In genomic region chr12:45296046-45296586, GRCh38 we compare ENCODE assay signal across 1 cellular context.
A peak's percentile ranks its signal among the peaks of the same experiment; 100 is the strongest.
TF ChIP-seq lines count a peak whose summit lies in the region.

No MANE protein-coding gene starts in this region.

TF ChIP-seq in HEK293, 187 proteins besides CTCF, POLR2A, EP300 and RAD21 (continued from another document):
- TF ChIP-seq ZBTB17 (tag by site-specific recombination; IDR thresholded peaks at IDR 0.05) (0 out of 2 replicates have a peak, but pooled peaks have one; percentile 21), ZNF529 (tag by site-specific recombination; IDR thresholded peaks at IDR 0.05; ENCODE audit: insufficient replicate concordance) (no peak), ZNF133 (tag by site-specific recombination; IDR thresholded peaks at IDR 0.05) (no peak), ZNF174 (tag by site-specific recombination; IDR thresholded peaks at IDR 0.05) (no peak), ZNF830 (tag by site-specific recombination; IDR thresholded peaks at IDR 0.05; ENCODE audit: low read depth) (no peak), ZNF221 (tag by site-specific recombination; IDR thresholded peaks at IDR 0.05; ENCODE audit: borderline replicate concordance) (no peak), ZBTB48 (tag by site-specific recombination; IDR thresholded peaks at IDR 0.05) (no peak), ZNF362 (tag by site-specific recombination; IDR thresholded peaks at IDR 0.05) (peak; percentile 41; the same call in 1 of the 2 replicates), ZSCAN18 (tag by site-specific recombination; IDR thresholded peaks at IDR 0.05) (no peak), ZNF677 (tag by site-specific recombination; IDR thresholded peaks at IDR 0.05) (no peak), PRDM4 (tag by site-specific recombination; IDR thresholded peaks at IDR 0.05) (no peak), ZNF423 (tag by site-specific recombination; IDR thresholded peaks at IDR 0.05) (no peak), PRDM6 (tag by site-specific recombination; IDR thresholded peaks at IDR 0.05) (peak; percentile 66), ZNF707 (tag by site-specific recombination; IDR thresholded peaks at IDR 0.05) (no peak), ZNF654 (tag by site-specific recombination; IDR thresholded peaks at IDR 0.05; ENCODE audit: low read depth) (0 out of 2 replicates have a peak, but pooled peaks have one; percentile 18), ZEB2 (tag by site-specific recombination; IDR thresholded peaks at IDR 0.05) (0 out of 2 replicates have a peak, but pooled peaks have one; percentile 33), ZSCAN16 (tag by site-specific recombination; IDR thresholded peaks at IDR 0.05) (no peak), ZNF704 (tag by site-specific recombination; IDR thresholded peaks at IDR 0.05) (no peak), ZNF670 (tag by site-specific recombination; IDR thresholded peaks at IDR 0.05; ENCODE audit: low read depth) (no peak), WT1 (tag by site-specific recombination; IDR thresholded peaks at IDR 0.05) (no peak), ZNF837 (tag by site-specific recombination; IDR thresholded peaks at IDR 0.05) (no peak), BCL6B (tag by site-specific recombination; IDR thresholded peaks at IDR 0.05) (no peak), ZBTB6 (tag by site-specific recombination; IDR thresholded peaks at IDR 0.05) (no peak), ZNF580 (tag by site-specific recombination; IDR thresholded peaks at IDR 0.05) (0 out of 2 replicates have a peak, but pooled peaks have one; percentile 26), ZNF692 (tag by site-specific recombination; IDR thresholded peaks at IDR 0.05) (0 out of 2 replicates have a peak, but pooled peaks have one; percentile 21), SALL2 (tag by site-specific recombination; IDR thresholded peaks at IDR 0.05; ENCODE audit: borderline replicate concordance) (no peak), PRDM1 (tag by site-specific recombination; IDR thresholded peaks at IDR 0.05) (no peak), ZXDB (tag by site-specific recombination; IDR thresholded peaks at IDR 0.05) (peak; percentile 44), BCL11B (tag by site-specific recombination; IDR thresholded peaks at IDR 0.05; ENCODE audit: low read depth) (no peak), ZNF785 (tag by site-specific recombination; IDR thresholded peaks at IDR 0.05) (no peak), ZNF366 (tag by site-specific recombination; conservative IDR thresholded peaks at IDR 0.05) (peak; percentile 73), ZNF148 (tag by site-specific recombination; IDR thresholded peaks at IDR 0.05; ENCODE audit: borderline replicate concordance) (no peak), ZNF621 (tag by site-specific recombination; IDR thresholded peaks at IDR 0.05) (no peak), HOXD13 (CRISPR knock-in tag; IDR thresholded peaks at IDR 0.05; ENCODE audit: borderline replicate concordance) (no peak), ZSCAN30 (tag by site-specific recombination; IDR thresholded peaks at IDR 0.05) (no peak), PATZ1 (tag by site-specific recombination; IDR thresholded peaks at IDR 0.05) (no peak), AEBP2 (tag by site-specific recombination; IDR thresholded peaks at IDR 0.05; ENCODE audit: borderline replicate concordance) (no peak), ZNF2 (tag by site-specific recombination; IDR thresholded peaks at IDR 0.05) (no peak), ZBTB26 (tag by site-specific recombination; optimal IDR thresholded peaks at IDR 0.05) (no peak)
